Comparison of ENCODE assay signal across 9 cellular contexts in the genomic region with DNA sequence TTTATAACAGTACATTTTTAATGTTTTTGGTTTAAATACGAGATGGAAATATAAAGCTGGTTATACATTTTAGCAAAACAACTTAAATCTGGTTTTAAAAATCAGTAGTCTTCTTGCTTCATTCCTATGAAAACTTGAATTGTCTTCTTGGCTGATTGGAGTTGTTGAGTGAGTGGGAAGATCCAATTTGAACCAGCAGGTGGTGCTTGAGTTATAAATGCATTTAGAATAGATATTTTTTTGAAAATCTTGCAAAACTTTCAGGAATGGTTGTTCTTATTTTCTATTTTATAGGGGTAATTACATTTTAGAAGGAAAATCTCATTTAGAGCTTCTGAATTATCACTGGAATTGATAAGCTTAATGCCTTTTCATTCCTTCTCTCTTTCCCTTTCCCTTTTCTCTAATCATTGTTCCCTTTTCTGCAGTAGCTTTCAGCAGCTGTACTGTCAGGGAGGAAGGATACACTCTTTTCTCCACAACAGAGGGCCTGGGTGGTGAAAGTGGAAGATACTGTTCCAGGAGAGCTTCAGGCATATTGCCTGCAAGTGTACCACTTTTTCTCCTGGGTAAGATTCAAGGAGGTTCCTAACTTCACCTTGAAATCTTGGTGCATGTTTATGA.
A peak's percentile ranks its signal among the peaks of the same experiment; 100 is the strongest.
DNase-seq lines count a peak whose midpoint lies in the region; ATAC-seq and TF ChIP-seq lines count a peak whose summit lies in the region.
"Had no signal": no experiment of that assay in that cellular context is flagged by ENCODE, and none has a peak within 500 bp of the region (broad histone marks: within the 10 kb centered on the region; RNA-seq: fewer than 3 reads in every experiment).

No MANE protein-coding gene starts in this region.

- no peaks in the 10 kb centered on the region for H4K20me1 ChIP-seq in GM23248 (ENCODE audit: insufficient read depth)

- H3K36me3 ChIP-seq in GM23248 (ENCODE audit: low read depth), result no peaks in the 10 kb centered on the region

- H3K27me3 ChIP-seq in GM23248 (replicated peaks; ENCODE audit: insufficient read depth), result no peaks in the 10 kb centered on the region
- no peaks in the 10 kb centered on the region for H3K27me3 ChIP-seq in foreskin keratinocyte

- TF ChIP-seq CTCF in 22Rv1 (IDR thresholded peaks at IDR 0.05), result peak; percentile 69
- peak; percentile 68 for TF ChIP-seq CTCF in foreskin keratinocyte (conservative IDR thresholded peaks at IDR 0.05)

- H2AFZ ChIP-seq in GM23248, result no peak overlapping the region

- H3K9ac ChIP-seq in GM23248, result no peak overlapping the region

- H3K4me3 ChIP-seq in GM23248, result no peak overlapping the region

- WGBS in GM23248 (ENCODE audit: low coverage in 1 of 2, low lambda C conversion rate in 2 of 2, missing lambda C conversion rate in 2 of 2), 2 experiments, result 31 to 38% methylated on average over 1 of the region's 1 CpG

- peaks cover 38% of the 10 kb centered on the region for H3K4me1 ChIP-seq in GM23248 (ENCODE audit: insufficient read depth)
- H3K4me1 ChIP-seq in foreskin keratinocyte, result no peaks in the 10 kb centered on the region

- no peaks in the 10 kb centered on the region for H3K79me2 ChIP-seq in GM23248 (ENCODE audit: insufficient read depth)

- no peaks in the 10 kb centered on the region for H3K9me3 ChIP-seq in GM23248 (ENCODE audit: low read depth)

- H3K27ac ChIP-seq in 22Rv1 (no peak overlapping the region), GM23248 (no peak overlapping the region), foreskin keratinocyte (no peak overlapping the region)

- DNase-seq in GM23248 (peak; percentile 68), RPMI8226 (peak; percentile 58), foreskin keratinocyte (no peak), NCI-H1092 (lab: John Stamatoyannopoulos, UW) (no peak), retina (no peak)
- no peak for DNase-seq in NK-92 treated with Interleukin-12 subunit alpha and Interleukin-12 subunit beta, amount 100 ng/mL, for 24 hours (lab: John Stamatoyannopoulos, UW)
- DNase-seq: activated naive CD8-positive, alpha-beta T cell treated with anti-CD3 and anti-CD28 coated beads, Interleukin-2, amount 10 ng/mL, durations not matched to agents 7 days and 5 days had no signal

- H3F3A ChIP-seq in GM23248 (ENCODE audit: insufficient read depth), result 0 out of 2 replicates have a peak, but pooled peaks cover 16% of the 10 kb centered on the region

- H3K4me2 ChIP-seq in GM23248 (ENCODE audit: unreplicated experiment), result no peak overlapping the region

- no peaks in the 10 kb centered on the region for H3K9me2 ChIP-seq in GM23248 (ENCODE audit: insufficient read depth)

- in situ Hi-C loops in GM23248 (cut with MboI), result no loop called here

- peak; percentile 51 for ATAC-seq in foreskin keratinocyte
- ATAC-seq in GM18867 (IDR thresholded peaks at IDR 0.05; ENCODE audit: unreplicated experiment), result no peak

Comparison
In these comparisons a context has a peak if more than half of its experiments do, and no peak if none do; other contexts are left out.
1. DNase-seq: peak in GM23248 (single experiment) and RPMI8226 (single experiment); none in foreskin keratinocyte (0 of 2), NCI-H1092 (single experiment), NK-92 treated with Interleukin-12 subunit alpha and Interleukin-12 subunit beta, amount 100 ng/mL, for 24 hours (single experiment) and retina (single experiment).